ENCODE assay signal across 8 cellular contexts in the genomic region with DNA sequence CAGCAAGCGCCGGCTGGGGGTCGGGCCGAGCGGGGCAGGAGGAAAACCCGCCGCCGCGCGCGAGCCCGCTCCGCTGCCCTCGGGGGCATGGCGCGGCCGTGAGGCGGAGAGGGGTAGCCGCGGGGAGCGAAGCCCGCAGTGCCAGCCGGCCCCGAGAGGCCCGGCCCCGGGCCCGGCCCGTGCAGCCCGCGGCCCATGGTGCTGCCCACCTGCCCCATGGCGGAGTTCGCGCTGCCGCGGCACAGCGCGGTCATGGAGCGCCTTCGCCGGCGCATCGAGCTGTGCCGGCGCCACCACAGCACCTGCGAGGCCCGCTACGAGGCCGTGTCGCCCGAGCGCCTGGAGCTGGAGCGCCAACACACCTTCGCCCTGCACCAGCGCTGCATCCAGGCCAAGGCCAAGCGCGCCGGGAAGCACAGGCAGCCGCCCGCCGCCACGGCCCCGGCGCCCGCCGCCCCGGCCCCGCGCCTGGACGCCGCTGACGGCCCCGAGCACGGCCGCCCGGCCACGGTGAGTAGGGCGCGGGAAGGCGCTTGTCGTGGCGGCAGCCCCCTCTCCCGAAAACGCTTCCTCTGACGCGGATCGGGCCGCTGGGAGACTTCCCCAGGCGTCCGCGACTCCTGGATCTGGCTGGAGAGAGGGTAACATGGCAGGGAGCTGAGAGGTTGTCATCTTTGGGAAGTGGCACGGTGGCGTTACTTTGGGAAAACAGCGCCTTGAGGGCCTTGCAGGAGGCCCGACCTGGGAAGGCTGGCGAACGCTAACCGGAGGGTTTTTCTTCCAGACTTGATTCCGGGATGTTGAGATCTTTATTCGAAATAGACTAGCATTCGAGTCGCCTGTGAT. TPM values are rescaled to one million over a fixed set of nuclear protein-coding genes. Genes with fewer than 3 reads are reported as not detected.
DNase-seq lines count a peak whose midpoint lies in the region; ATAC-seq and TF ChIP-seq lines count a peak whose summit lies in the region.

No MANE protein-coding gene starts in this region.

- CTCF ChIA-PET in T-cell (lab: Charles Lee) = interaction anchor here in 1 of 2 donors (1.3 to 1.6 kb wide), 3 partner anchors 30 to 55 kb away, joined by 4 to 6 read pairs (median 5); no protein-coding TSS in a partner anchor

- POLR2A ChIA-PET in T-cell (lab: Charles Lee) = interaction anchor here in 1 of 2 donors (1.3 to 1.5 kb wide), 2 partner anchors 33 to 110 kb away, joined by 3 to 12 read pairs; a partner anchor contains a TSS

- peaks cover 38 to 51% (median 46%) of the 10 kb centered on the region in 3 donors for H3K4me1 Mint-ChIP-seq in T-cell

- H3K27me3 ChIP-seq in kidney epithelial cell (ENCODE audit: control insufficient read depth, insufficient read depth, low read length) = no peaks in the 10 kb centered on the region

- H3K4me3 ChIP-seq in cardiac fibroblast (replicated peaks in 1 of 2; ENCODE audit: low read depth in 2 of 2, low read length in 2 of 2) (peak overlapping the region; percentile 66 to 79), kidney epithelial cell (ENCODE audit: low read depth, low read length) (peak overlapping the region; percentile 71)

- no peaks in the 10 kb centered on the region for H3K27me3 Mint-ChIP-seq in T-cell

- DNase-seq in COR-L47 (lab: John Stamatoyannopoulos, UW) = peak; percentile 17
- peak in 25 of 34 experiments; percentile 5 to 56 (median 34) for DNase-seq in T-cell
- DNase-seq in cardiac fibroblast (ENCODE audit: low read depth in 2 of 2) = peak in 1 of 2 donors; percentile 30
- DNase-seq in kidney epithelial cell (ENCODE audit: low read depth) = no peak
- DNase-seq in stimulated activated CD4-positive, alpha-beta T cell treated with anti-CD3 and anti-CD28 coated beads, Interleukin-15, amount 100 ng/mL, for 1 hour (ENCODE audit: low read depth in 1 of 2, low spot score in 1 of 2) = peak; percentile 18 to 19
- no peak for DNase-seq in dedifferentiated amniotic fluid mesenchymal stem cell (ENCODE audit: extremely low spot score)

- no peaks in the 10 kb centered on the region for H3K9me3 Mint-ChIP-seq in T-cell

- H3K4me3 Mint-ChIP-seq in T-cell = peak overlapping the region; percentile 91 to 95 (median 94)

- H3K36me3 Mint-ChIP-seq in T-cell = peaks cover 17% of the 10 kb centered on the region

- peaks cover 2% of the 10 kb centered on the region for H3K36me3 ChIP-seq in kidney epithelial cell (ENCODE audit: control insufficient read depth, insufficient read depth, low read length)

- ATAC-seq in GM19372 (IDR thresholded peaks at IDR 0.05; ENCODE audit: low read depth, unreplicated experiment) (peak; percentile 19), HG03442 (IDR thresholded peaks at IDR 0.05; ENCODE audit: unreplicated experiment) (peak; percentile 27), T-cell (replicated peaks in 1 of 4) (peak; percentile 37 to 41 (median 38))

- TF ChIP-seq CTCF in cardiac fibroblast (IDR thresholded peaks at IDR 0.05; ENCODE audit: low read depth, low read length) (no peak), kidney epithelial cell (IDR thresholded peaks at IDR 0.05; ENCODE audit: insufficient read depth, low read length, poor library complexity, severe bottlenecking) (no peak)

- peak overlapping the region; percentile 91 to 93 for H3K27ac Mint-ChIP-seq in T-cell

RNA-seq across cellular contexts. Expression of a gene that starts 0.5 kb away (rescaled TPM):
- total RNA-seq in T-cell = 10 to 100 TPM; 31.3 to 56.4 (median 50.6) TPM
- total RNA-seq in kidney epithelial cell = 17.5 and 18.8 TPM in 2 replicates

RNA-seq across cellular contexts. Expression of a gene that starts 34.4 kb away (rescaled TPM):
- total RNA-seq in T-cell = 100 to 1,000 TPM; 205 to 306 (median 262) TPM
- total RNA-seq in kidney epithelial cell = 586 and 649 TPM in 2 replicates

RNA-seq across cellular contexts. Expression of a gene that starts 52.3 kb away (rescaled TPM):
- total RNA-seq in T-cell = under 1 TPM in 3 of 5 donors, not detected in 2; 0.50 to 0.66 (median 0.57) TPM
- not detected in 2 replicates for total RNA-seq in kidney epithelial cell

Comparison
In these comparisons a context has a peak if more than half of its experiments do, and no peak if none do; other contexts are left out.
1. DNase-seq: peak in COR-L47 (single experiment), T-cell (25 of 34) and stimulated activated CD4-positive, alpha-beta T cell treated with anti-CD3 and anti-CD28 coated beads, Interleukin-15, amount 100 ng/mL, for 1 hour (2 of 2); none in kidney epithelial cell (single experiment) and dedifferentiated amniotic fluid mesenchymal stem cell (single experiment).
2. Peak in every context shown above with its lines, with median percentiles within 50 percentile points of each other: ATAC-seq.